8 cellular contexts compared by ENCODE assay signal in the genomic region with DNA sequence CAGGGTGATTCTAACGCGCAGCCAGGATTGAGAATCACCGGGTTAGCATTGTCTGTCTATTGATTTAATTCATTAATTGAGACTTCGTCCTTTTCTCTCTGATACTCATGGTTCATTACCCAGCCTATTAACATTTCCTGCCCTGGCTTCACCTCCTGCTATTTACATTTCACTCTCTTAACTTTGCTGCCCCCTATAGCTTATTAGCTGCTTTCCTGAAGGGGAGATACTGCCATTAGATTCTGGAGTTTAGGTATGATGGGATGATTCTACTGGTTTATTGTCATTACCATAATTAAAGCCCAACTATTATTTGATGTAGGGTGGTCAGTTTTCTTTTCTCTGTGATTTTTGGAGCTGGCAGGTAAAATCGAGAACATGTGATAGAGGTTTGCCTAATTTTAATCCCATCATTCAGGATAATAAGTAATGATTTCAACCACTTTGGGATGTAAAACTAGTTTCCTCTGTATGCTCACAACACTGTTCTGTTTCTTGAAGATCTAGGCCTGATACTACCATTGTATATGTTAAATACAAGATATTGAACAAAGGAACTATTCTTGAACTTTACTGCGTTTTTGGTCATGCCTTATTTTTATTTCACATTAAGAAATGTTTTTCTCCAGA. TPM values are rescaled to one million over a fixed set of nuclear protein-coding genes. Genes with fewer than 3 reads are reported as not detected.
A peak's percentile ranks its signal among the peaks of the same experiment; 100 is the strongest.
DNase-seq lines count a peak whose midpoint lies in the region; ATAC-seq and TF ChIP-seq lines count a peak whose summit lies in the region.

No MANE protein-coding gene starts in this region.

- H3K36me3 Mint-ChIP-seq in WTC11: no peaks in the 10 kb centered on the region
- no peaks in the 10 kb centered on the region for H3K36me3 Mint-ChIP-seq in stimulated activated memory B cell treated with anti-CD40 and anti-IgM and Interleukin-4, amounts not matched to agents 10 μg/mL and 1 μg/mL and 100 μg/mL, for 72 hours

- WGBS in heart right ventricle, 2 donors: 28 to 30% methylated on average over 6 of the region's 6 CpGs
- 45 to 52% methylated on average over 6 of the region's 6 CpGs for WGBS in lower leg skin, 2 donors

- H3K27me3 ChIP-seq in heart right ventricle: no peaks in the 10 kb centered on the region

- ATAC-seq in GM18499 (IDR thresholded peaks at IDR 0.05; ENCODE audit: insufficient read depth, unreplicated experiment) (peak; percentile 45), HG03095 (IDR thresholded peaks at IDR 0.05; ENCODE audit: unreplicated experiment) (peak; percentile 57), WTC11 (peak; percentile 91), heart right ventricle (peak; percentile 56 to 82 (median 74))
- peak; percentile 83 for ATAC-seq in stimulated activated memory B cell treated with anti-CD40 and anti-IgM and Interleukin-4, amounts not matched to agents 10 μg/mL and 1 μg/mL and 100 μg/mL, for 72 hours

- peak overlapping the region in 4 of 10 donors; percentile 4 to 98 (median 9) for H3K27ac ChIP-seq in heart right ventricle

- peak; percentile 73 for TF ChIP-seq CTCF in AG10803 (conservative IDR thresholded peaks at IDR 0.05; ENCODE audit: low read length)
- no peak for TF ChIP-seq CTCF in WTC11 (IDR thresholded peaks at IDR 0.05)
- TF ChIP-seq CTCF in heart right ventricle (IDR thresholded peaks at IDR 0.05): peak in 7 of 9 donors; percentile 54 to 78 (median 68)
- no peak for TF ChIP-seq CTCF in lower leg skin (IDR thresholded peaks at IDR 0.05)

- POLR2A ChIA-PET in WTC11 (lab: Charles Lee): interaction anchor here (1.0 to 1.2 kb wide), 2 partner anchors 164 to 256 kb away, joined by 4 to 5 read pairs; partner anchors contain the start of genes DTL and INTS7

- H3K27ac Mint-ChIP-seq in WTC11: peak overlapping the region; percentile 83
- H3K27ac Mint-ChIP-seq in stimulated activated memory B cell treated with anti-CD40 and anti-IgM and Interleukin-4, amounts not matched to agents 10 μg/mL and 1 μg/mL and 100 μg/mL, for 72 hours: no peak overlapping the region

- H3K9me3 ChIP-seq in heart right ventricle: no peaks in the 10 kb centered on the region

- no peaks in the 10 kb centered on the region for H3K36me3 ChIP-seq in heart right ventricle

- CTCF ChIA-PET in WTC11 (lab: Charles Lee): interaction anchor here (0.6 to 1.5 kb wide), 12 partner anchors 19 to 256 kb away, joined by 3 to 9 read pairs (median 4); partner anchors contain the start of genes DTL and INTS7

- TF ChIP-seq POLR2A in lower leg skin (IDR thresholded peaks at IDR 0.05): no peak

- DNase-seq in AG10803 (ENCODE audit: low read depth): peak; percentile 40
- DNase-seq in NCI-H2196 (lab: John Stamatoyannopoulos, UW; ENCODE audit: unreplicated experiment): peak; percentile 61
- DNase-seq in WTC11 (ENCODE audit: low spot score): no peak
- no peak for DNase-seq in heart right ventricle
- DNase-seq in lower leg skin (ENCODE audit: low spot score in 2 of 2): no peak

- H3K27me3 Mint-ChIP-seq in WTC11 (ENCODE audit: low read depth): no peaks in the 10 kb centered on the region
- H3K27me3 Mint-ChIP-seq in stimulated activated memory B cell treated with anti-CD40 and anti-IgM and Interleukin-4, amounts not matched to agents 10 μg/mL and 1 μg/mL and 100 μg/mL, for 72 hours: no peaks in the 10 kb centered on the region

- peaks cover 0 to 100% (median 80%) of the 10 kb centered on the region in 9 donors for H3K4me1 ChIP-seq in heart right ventricle

- no peak overlapping the region for H3K4me3 Mint-ChIP-seq in WTC11
- H3K4me3 Mint-ChIP-seq in stimulated activated memory B cell treated with anti-CD40 and anti-IgM and Interleukin-4, amounts not matched to agents 10 μg/mL and 1 μg/mL and 100 μg/mL, for 72 hours: no peak overlapping the region

- peaks cover 75% of the 10 kb centered on the region for H3K4me1 Mint-ChIP-seq in WTC11
- peaks cover 73% of the 10 kb centered on the region for H3K4me1 Mint-ChIP-seq in stimulated activated memory B cell treated with anti-CD40 and anti-IgM and Interleukin-4, amounts not matched to agents 10 μg/mL and 1 μg/mL and 100 μg/mL, for 72 hours

- H3K9me3 Mint-ChIP-seq in WTC11: no peaks in the 10 kb centered on the region
- no peaks in the 10 kb centered on the region for H3K9me3 Mint-ChIP-seq in stimulated activated memory B cell treated with anti-CD40 and anti-IgM and Interleukin-4, amounts not matched to agents 10 μg/mL and 1 μg/mL and 100 μg/mL, for 72 hours

- no peak overlapping the region for H3K4me3 ChIP-seq in AG10803 (ENCODE audit: low read length)
- H3K4me3 ChIP-seq in heart right ventricle: peak overlapping the region in 1 of 10 donors; percentile 9
- H3K4me3 ChIP-seq in lower leg skin (ENCODE audit: low read depth, poor library complexity, severe bottlenecking): no peak overlapping the region

- intact Hi-C loops in heart right ventricle (cut with DNase I): loop anchor here in 9 of 10 donors (2.0 to 10.0 kb wide), 10 partner anchors 36 to 223 kb away; no protein-coding TSS in a partner anchor
- intact Hi-C loops in lower leg skin (cut with DNase I; ENCODE audit: low total_unique reads): no loop called here

TF ChIP-seq in WTC11, 78 proteins besides CTCF, POLR2A, EP300 and RAD21 (continues in another document):
- TF ChIP-seq, protein P1, sequence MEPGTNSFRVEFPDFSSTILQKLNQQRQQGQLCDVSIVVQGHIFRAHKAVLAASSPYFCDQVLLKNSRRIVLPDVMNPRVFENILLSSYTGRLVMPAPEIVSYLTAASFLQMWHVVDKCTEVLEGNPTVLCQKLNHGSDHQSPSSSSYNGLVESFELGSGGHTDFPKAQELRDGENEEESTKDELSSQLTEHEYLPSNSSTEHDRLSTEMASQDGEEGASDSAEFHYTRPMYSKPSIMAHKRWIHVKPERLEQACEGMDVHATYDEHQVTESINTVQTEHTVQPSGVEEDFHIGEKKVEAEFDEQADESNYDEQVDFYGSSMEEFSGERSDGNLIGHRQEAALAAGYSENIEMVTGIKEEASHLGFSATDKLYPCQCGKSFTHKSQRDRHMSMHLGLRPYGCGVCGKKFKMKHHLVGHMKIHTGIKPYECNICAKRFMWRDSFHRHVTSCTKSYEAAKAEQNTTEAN (CRISPR knock-in tag; IDR thresholded peaks at IDR 0.05): no peak
- TF ChIP-seq, protein P2, sequence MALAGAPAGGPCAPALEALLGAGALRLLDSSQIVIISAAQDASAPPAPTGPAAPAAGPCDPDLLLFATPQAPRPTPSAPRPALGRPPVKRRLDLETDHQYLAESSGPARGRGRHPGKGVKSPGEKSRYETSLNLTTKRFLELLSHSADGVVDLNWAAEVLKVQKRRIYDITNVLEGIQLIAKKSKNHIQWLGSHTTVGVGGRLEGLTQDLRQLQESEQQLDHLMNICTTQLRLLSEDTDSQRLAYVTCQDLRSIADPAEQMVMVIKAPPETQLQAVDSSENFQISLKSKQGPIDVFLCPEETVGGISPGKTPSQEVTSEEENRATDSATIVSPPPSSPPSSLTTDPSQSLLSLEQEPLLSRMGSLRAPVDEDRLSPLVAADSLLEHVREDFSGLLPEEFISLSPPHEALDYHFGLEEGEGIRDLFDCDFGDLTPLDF (CRISPR knock-in tag; IDR thresholded peaks at IDR 0.05): no peak
- TF ChIP-seq, protein P3, sequence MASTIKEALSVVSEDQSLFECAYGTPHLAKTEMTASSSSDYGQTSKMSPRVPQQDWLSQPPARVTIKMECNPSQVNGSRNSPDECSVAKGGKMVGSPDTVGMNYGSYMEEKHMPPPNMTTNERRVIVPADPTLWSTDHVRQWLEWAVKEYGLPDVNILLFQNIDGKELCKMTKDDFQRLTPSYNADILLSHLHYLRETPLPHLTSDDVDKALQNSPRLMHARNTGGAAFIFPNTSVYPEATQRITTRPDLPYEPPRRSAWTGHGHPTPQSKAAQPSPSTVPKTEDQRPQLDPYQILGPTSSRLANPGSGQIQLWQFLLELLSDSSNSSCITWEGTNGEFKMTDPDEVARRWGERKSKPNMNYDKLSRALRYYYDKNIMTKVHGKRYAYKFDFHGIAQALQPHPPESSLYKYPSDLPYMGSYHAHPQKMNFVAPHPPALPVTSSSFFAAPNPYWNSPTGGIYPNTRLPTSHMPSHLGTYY (CRISPR knock-in tag; IDR thresholded peaks at IDR 0.05): no peak
- TF ChIP-seq TEAD1 (CRISPR knock-in tag; IDR thresholded peaks at IDR 0.05) (no peak), ZNF423 (CRISPR knock-in tag; IDR thresholded peaks at IDR 0.05) (no peak), NFATC4 (CRISPR knock-in tag; IDR thresholded peaks at IDR 0.05) (no peak), ZNF138 (CRISPR knock-in tag; conservative IDR thresholded peaks at IDR 0.05) (no peak), FOXJ3 (CRISPR knock-in tag; IDR thresholded peaks at IDR 0.05; ENCODE audit: borderline replicate concordance) (no peak), JUN (CRISPR knock-in tag; IDR thresholded peaks at IDR 0.05) (no peak), NR3C1 (CRISPR knock-in tag; conservative IDR thresholded peaks at IDR 0.05; ENCODE audit: low read depth) (no peak), CREB1 (CRISPR knock-in tag; IDR thresholded peaks at IDR 0.05) (no peak)
- TF ChIP-seq, protein P4, sequence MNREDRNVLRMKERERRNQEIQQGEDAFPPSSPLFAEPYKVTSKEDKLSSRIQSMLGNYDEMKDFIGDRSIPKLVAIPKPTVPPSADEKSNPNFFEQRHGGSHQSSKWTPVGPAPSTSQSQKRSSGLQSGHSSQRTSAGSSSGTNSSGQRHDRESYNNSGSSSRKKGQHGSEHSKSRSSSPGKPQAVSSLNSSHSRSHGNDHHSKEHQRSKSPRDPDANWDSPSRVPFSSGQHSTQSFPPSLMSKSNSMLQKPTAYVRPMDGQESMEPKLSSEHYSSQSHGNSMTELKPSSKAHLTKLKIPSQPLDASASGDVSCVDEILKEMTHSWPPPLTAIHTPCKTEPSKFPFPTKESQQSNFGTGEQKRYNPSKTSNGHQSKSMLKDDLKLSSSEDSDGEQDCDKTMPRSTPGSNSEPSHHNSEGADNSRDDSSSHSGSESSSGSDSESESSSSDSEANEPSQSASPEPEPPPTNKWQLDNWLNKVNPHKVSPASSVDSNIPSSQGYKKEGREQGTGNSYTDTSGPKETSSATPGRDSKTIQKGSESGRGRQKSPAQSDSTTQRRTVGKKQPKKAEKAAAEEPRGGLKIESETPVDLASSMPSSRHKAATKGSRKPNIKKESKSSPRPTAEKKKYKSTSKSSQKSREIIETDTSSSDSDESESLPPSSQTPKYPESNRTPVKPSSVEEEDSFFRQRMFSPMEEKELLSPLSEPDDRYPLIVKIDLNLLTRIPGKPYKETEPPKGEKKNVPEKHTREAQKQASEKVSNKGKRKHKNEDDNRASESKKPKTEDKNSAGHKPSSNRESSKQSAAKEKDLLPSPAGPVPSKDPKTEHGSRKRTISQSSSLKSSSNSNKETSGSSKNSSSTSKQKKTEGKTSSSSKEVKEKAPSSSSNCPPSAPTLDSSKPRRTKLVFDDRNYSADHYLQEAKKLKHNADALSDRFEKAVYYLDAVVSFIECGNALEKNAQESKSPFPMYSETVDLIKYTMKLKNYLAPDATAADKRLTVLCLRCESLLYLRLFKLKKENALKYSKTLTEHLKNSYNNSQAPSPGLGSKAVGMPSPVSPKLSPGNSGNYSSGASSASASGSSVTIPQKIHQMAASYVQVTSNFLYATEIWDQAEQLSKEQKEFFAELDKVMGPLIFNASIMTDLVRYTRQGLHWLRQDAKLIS (CRISPR knock-in tag; IDR thresholded peaks at IDR 0.05; ENCODE audit: borderline replicate concordance): no peak

RNA-seq across cellular contexts. Expression of gene PPP2R5A, which starts 6.4 kb away (rescaled TPM):
- total RNA-seq in WTC11 (2021): 32.0 to 35.9 TPM (median 32.1 TPM) in 3 replicates
- total RNA-seq in heart right ventricle: 10 to 100 TPM; 48.6 to 86.8 (median 57.3) TPM
- 10 to 100 TPM; 44.2 to 85.7 TPM for polyA plus RNA-seq in heart right ventricle
- total RNA-seq in lower leg skin: 10 to 100 TPM; 34.9 to 57.6 (median 53.2) TPM

Comparison
In these comparisons a context has a peak if more than half of its experiments do, and no peak if none do; other contexts are left out.
1. DNase-seq: peak in AG10803 (single experiment) and NCI-H2196 (single experiment); none in WTC11 (single experiment), heart right ventricle (0 of 2) and lower leg skin (0 of 2).
2. CTCF ChIP-seq: peak in AG10803 (single experiment) and heart right ventricle (7 of 9); none in WTC11 (single experiment) and lower leg skin (0 of 3).
3. Peak in every context shown above with its lines, with median percentiles within 50 percentile points of each other: ATAC-seq.